1 cellular context compared by ENCODE assay signal in genomic region chr7:48000164-48000563, GRCh38.
TF ChIP-seq lines count a peak whose summit lies in the region.

No MANE protein-coding gene starts in this region.

TF ChIP-seq in HepG2, 621 proteins besides CTCF, POLR2A, EP300 and RAD21:
- 0 out of 2 replicates have a peak, but pooled peaks have one; percentile 16 for TF ChIP-seq ZNF770 (CRISPR knock-in tag; IDR thresholded peaks at IDR 0.05)
